1 cellular context compared by ENCODE assay signal in genomic region chr16:52573365-52574104, GRCh38.
TF ChIP-seq lines count a peak whose summit lies in the region.

No MANE protein-coding gene starts in this region.

TF ChIP-seq in HepG2, 621 proteins besides CTCF, POLR2A, EP300 and RAD21 (continued from another document and continues in another):
- TF ChIP-seq, protein P1, sequence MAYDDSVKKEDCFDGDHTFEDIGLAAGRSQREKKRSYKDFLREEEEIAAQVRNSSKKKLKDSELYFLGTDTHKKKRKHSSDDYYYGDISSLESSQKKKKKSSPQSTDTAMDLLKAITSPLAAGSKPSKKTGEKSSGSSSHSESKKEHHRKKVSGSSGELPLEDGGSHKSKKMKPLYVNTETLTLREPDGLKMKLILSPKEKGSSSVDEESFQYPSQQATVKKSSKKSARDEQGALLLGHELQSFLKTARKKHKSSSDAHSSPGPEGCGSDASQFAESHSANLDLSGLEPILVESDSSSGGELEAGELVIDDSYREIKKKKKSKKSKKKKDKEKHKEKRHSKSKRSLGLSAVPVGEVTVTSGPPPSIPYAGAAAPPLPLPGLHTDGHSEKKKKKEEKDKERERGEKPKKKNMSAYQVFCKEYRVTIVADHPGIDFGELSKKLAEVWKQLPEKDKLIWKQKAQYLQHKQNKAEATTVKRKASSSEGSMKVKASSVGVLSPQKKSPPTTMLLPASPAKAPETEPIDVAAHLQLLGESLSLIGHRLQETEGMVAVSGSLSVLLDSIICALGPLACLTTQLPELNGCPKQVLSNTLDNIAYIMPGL (CRISPR knock-in tag; IDR thresholded peaks at IDR 0.05; ENCODE audit: borderline replicate concordance in 1 of 2, low read depth in 1 of 2): peak; percentile 35 to 55; a peak in 3 of 4 replicates
- TF ChIP-seq, protein P2, sequence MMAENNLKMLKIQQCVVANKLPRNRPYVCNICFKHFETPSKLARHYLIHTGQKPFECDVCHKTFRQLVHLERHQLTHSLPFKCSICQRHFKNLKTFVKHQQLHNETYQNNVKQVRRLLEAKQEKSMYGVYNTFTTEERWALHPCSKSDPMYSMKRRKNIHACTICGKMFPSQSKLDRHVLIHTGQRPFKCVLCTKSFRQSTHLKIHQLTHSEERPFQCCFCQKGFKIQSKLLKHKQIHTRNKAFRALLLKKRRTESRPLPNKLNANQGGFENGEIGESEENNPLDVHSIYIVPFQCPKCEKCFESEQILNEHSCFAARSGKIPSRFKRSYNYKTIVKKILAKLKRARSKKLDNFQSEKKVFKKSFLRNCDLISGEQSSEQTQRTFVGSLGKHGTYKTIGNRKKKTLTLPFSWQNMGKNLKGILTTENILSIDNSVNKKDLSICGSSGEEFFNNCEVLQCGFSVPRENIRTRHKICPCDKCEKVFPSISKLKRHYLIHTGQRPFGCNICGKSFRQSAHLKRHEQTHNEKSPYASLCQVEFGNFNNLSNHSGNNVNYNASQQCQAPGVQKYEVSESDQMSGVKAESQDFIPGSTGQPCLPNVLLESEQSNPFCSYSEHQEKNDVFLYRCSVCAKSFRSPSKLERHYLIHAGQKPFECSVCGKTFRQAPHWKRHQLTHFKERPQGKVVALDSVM (CRISPR knock-in tag; IDR thresholded peaks at IDR 0.05): no peak
- TF ChIP-seq ZNF776 (CRISPR knock-in tag; IDR thresholded peaks at IDR 0.05): no peak; the same call in 1 of the 2 replicates
- TF ChIP-seq MEIS2 (CRISPR knock-in tag; IDR thresholded peaks at IDR 0.05): peak; percentile 90
- TF ChIP-seq SRY (CRISPR knock-in tag; IDR thresholded peaks at IDR 0.05): no peak
- no peak for TF ChIP-seq XBP1 (CRISPR knock-in tag; IDR thresholded peaks at IDR 0.05)
- TF ChIP-seq GZF1 (CRISPR knock-in tag; IDR thresholded peaks at IDR 0.05): 0 out of 2 replicates have a peak, but pooled peaks have one; percentile 66
- TF ChIP-seq FOSL1 (CRISPR knock-in tag; IDR thresholded peaks at IDR 0.05; ENCODE audit: borderline replicate concordance): no peak
- TF ChIP-seq ZNF615 (CRISPR knock-in tag; IDR thresholded peaks at IDR 0.05; ENCODE audit: borderline replicate concordance): no peak
- TF ChIP-seq MTA3 (CRISPR knock-in tag; IDR thresholded peaks at IDR 0.05): no peak
- no peak for TF ChIP-seq IRX3 (CRISPR knock-in tag; IDR thresholded peaks at IDR 0.05; ENCODE audit: borderline replicate concordance, low read depth)
- no peak; the same call in 1 of the 2 replicates for TF ChIP-seq NR2F2 (IDR thresholded peaks at IDR 0.05; ENCODE audit: borderline replicate concordance, low read depth)
- no peak for TF ChIP-seq ZNF121 (CRISPR knock-in tag; IDR thresholded peaks at IDR 0.05)
- TF ChIP-seq SIX1 (CRISPR knock-in tag; IDR thresholded peaks at IDR 0.05; ENCODE audit: borderline replicate concordance): peak; percentile 61; the same call in 1 of the 2 replicates
- TF ChIP-seq, protein P3, sequence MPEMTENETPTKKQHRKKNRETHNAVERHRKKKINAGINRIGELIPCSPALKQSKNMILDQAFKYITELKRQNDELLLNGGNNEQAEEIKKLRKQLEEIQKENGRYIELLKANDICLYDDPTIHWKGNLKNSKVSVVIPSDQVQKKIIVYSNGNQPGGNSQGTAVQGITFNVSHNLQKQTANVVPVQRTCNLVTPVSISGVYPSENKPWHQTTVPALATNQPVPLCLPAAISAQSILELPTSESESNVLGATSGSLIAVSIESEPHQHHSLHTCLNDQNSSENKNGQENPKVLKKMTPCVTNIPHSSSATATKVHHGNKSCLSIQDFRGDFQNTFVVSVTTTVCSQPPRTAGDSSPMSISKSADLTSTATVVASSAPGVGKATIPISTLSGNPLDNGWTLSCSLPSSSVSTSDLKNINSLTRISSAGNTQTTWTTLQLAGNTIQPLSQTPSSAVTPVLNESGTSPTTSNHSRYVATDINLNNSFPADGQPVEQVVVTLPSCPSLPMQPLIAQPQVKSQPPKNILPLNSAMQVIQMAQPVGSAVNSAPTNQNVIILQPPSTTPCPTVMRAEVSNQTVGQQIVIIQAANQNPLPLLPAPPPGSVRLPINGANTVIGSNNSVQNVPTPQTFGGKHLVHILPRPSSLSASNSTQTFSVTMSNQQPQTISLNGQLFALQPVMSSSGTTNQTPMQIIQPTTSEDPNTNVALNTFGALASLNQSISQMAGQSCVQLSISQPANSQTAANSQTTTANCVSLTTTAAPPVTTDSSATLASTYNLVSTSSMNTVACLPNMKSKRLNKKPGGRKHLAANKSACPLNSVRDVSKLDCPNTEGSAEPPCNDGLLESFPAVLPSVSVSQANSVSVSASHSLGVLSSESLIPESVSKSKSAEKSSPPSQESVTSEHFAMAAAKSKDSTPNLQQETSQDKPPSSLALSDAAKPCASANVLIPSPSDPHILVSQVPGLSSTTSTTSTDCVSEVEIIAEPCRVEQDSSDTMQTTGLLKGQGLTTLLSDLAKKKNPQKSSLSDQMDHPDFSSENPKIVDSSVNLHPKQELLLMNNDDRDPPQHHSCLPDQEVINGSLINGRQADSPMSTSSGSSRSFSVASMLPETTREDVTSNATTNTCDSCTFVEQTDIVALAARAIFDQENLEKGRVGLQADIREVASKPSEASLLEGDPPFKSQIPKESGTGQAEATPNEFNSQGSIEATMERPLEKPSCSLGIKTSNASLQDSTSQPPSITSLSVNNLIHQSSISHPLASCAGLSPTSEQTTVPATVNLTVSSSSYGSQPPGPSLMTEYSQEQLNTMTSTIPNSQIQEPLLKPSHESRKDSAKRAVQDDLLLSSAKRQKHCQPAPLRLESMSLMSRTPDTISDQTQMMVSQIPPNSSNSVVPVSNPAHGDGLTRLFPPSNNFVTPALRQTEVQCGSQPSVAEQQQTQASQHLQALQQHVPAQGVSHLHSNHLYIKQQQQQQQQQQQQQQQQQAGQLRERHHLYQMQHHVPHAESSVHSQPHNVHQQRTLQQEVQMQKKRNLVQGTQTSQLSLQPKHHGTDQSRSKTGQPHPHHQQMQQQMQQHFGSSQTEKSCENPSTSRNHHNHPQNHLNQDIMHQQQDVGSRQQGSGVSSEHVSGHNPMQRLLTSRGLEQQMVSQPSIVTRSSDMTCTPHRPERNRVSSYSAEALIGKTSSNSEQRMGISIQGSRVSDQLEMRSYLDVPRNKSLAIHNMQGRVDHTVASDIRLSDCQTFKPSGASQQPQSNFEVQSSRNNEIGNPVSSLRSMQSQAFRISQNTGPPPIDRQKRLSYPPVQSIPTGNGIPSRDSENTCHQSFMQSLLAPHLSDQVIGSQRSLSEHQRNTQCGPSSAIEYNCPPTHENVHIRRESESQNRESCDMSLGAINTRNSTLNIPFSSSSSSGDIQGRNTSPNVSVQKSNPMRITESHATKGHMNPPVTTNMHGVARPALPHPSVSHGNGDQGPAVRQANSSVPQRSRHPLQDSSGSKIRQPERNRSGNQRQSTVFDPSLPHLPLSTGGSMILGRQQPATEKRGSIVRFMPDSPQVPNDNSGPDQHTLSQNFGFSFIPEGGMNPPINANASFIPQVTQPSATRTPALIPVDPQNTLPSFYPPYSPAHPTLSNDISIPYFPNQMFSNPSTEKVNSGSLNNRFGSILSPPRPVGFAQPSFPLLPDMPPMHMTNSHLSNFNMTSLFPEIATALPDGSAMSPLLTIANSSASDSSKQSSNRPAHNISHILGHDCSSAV (CRISPR knock-in tag; IDR thresholded peaks at IDR 0.05; ENCODE audit: borderline replicate concordance): no peak
- TF ChIP-seq FOXC1 (CRISPR knock-in tag; IDR thresholded peaks at IDR 0.05; ENCODE audit: borderline replicate concordance): no peak; the same call in 1 of the 2 replicates
- TF ChIP-seq ZFAT (CRISPR knock-in tag; conservative IDR thresholded peaks at IDR 0.05): no peak
- no peak for TF ChIP-seq RNF2 (conservative IDR thresholded peaks at IDR 0.05; ENCODE audit: low read depth)
- TF ChIP-seq SRF (IDR thresholded peaks at IDR 0.05; ENCODE audit: low read depth, low read length): peak; percentile 49; the same call in 1 of the 2 replicates
- peak; percentile 80 for TF ChIP-seq ERF (CRISPR knock-in tag; IDR thresholded peaks at IDR 0.05)
- TF ChIP-seq, protein P4, sequence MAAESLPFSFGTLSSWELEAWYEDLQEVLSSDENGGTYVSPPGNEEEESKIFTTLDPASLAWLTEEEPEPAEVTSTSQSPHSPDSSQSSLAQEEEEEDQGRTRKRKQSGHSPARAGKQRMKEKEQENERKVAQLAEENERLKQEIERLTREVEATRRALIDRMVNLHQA (CRISPR knock-in tag; IDR thresholded peaks at IDR 0.05): no peak
- no peak for TF ChIP-seq CREB1 (IDR thresholded peaks at IDR 0.05)
- peak; percentile 78 for TF ChIP-seq CREB1 (CRISPR knock-in tag; IDR thresholded peaks at IDR 0.05)
- TF ChIP-seq RFXANK (CRISPR knock-in tag; IDR thresholded peaks at IDR 0.05): 0 out of 2 replicates have a peak, but pooled peaks have one; percentile 20
- peak; percentile 91 for TF ChIP-seq IRF2 (CRISPR knock-in tag; IDR thresholded peaks at IDR 0.05)
- TF ChIP-seq, protein P5, sequence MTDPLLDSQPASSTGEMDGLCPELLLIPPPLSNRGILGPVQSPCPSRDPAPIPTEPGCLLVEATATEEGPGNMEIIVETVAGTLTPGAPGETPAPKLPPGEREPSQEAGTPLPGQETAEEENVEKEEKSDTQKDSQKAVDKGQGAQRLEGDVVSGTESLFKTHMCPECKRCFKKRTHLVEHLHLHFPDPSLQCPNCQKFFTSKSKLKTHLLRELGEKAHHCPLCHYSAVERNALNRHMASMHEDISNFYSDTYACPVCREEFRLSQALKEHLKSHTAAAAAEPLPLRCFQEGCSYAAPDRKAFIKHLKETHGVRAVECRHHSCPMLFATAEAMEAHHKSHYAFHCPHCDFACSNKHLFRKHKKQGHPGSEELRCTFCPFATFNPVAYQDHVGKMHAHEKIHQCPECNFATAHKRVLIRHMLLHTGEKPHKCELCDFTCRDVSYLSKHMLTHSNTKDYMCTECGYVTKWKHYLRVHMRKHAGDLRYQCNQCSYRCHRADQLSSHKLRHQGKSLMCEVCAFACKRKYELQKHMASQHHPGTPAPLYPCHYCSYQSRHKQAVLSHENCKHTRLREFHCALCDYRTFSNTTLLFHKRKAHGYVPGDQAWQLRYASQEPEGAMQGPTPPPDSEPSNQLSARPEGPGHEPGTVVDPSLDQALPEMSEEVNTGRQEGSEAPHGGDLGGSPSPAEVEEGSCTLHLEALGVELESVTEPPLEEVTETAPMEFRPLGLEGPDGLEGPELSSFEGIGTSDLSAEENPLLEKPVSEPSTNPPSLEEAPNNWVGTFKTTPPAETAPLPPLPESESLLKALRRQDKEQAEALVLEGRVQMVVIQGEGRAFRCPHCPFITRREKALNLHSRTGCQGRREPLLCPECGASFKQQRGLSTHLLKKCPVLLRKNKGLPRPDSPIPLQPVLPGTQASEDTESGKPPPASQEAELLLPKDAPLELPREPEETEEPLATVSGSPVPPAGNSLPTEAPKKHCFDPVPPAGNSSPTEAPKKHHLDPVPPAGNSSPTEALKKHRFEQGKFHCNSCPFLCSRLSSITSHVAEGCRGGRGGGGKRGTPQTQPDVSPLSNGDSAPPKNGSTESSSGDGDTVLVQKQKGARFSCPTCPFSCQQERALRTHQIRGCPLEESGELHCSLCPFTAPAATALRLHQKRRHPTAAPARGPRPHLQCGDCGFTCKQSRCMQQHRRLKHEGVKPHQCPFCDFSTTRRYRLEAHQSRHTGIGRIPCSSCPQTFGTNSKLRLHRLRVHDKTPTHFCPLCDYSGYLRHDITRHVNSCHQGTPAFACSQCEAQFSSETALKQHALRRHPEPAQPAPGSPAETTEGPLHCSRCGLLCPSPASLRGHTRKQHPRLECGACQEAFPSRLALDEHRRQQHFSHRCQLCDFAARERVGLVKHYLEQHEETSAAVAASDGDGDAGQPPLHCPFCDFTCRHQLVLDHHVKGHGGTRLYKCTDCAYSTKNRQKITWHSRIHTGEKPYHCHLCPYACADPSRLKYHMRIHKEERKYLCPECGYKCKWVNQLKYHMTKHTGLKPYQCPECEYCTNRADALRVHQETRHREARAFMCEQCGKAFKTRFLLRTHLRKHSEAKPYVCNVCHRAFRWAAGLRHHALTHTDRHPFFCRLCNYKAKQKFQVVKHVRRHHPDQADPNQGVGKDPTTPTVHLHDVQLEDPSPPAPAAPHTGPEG (CRISPR knock-in tag; IDR thresholded peaks at IDR 0.05): no peak
- no peak for TF ChIP-seq PAWR (CRISPR knock-in tag; IDR thresholded peaks at IDR 0.05; ENCODE audit: borderline replicate concordance)
- TF ChIP-seq DRAP1 (CRISPR knock-in tag; IDR thresholded peaks at IDR 0.05): peak; percentile 95
- TF ChIP-seq ZBTB1 (CRISPR knock-in tag; IDR thresholded peaks at IDR 0.05; ENCODE audit: borderline replicate concordance): no peak
- peak; percentile 95; the same call in 1 of the 2 replicates for TF ChIP-seq ZSCAN5A (CRISPR knock-in tag; IDR thresholded peaks at IDR 0.05; ENCODE audit: borderline replicate concordance)
- TF ChIP-seq TCF7 (IDR thresholded peaks at IDR 0.05; ENCODE audit: low read depth): peak; percentile 60; the same call in 1 of the 2 replicates
- TF ChIP-seq, protein P6, sequence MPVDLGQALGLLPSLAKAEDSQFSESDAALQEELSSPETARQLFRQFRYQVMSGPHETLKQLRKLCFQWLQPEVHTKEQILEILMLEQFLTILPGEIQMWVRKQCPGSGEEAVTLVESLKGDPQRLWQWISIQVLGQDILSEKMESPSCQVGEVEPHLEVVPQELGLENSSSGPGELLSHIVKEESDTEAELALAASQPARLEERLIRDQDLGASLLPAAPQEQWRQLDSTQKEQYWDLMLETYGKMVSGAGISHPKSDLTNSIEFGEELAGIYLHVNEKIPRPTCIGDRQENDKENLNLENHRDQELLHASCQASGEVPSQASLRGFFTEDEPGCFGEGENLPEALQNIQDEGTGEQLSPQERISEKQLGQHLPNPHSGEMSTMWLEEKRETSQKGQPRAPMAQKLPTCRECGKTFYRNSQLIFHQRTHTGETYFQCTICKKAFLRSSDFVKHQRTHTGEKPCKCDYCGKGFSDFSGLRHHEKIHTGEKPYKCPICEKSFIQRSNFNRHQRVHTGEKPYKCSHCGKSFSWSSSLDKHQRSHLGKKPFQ (CRISPR knock-in tag; IDR thresholded peaks at IDR 0.05; ENCODE audit: insufficient replicate concordance): no peak
- peak; percentile 64; the same call in 1 of the 2 replicates for TF ChIP-seq CCDC6 (CRISPR knock-in tag; IDR thresholded peaks at IDR 0.05)
- peak; percentile 97; the same call in 1 of the 2 replicates for TF ChIP-seq ZKSCAN8 (CRISPR knock-in tag; IDR thresholded peaks at IDR 0.05; ENCODE audit: borderline replicate concordance)
- no peak for TF ChIP-seq HMGA1 (CRISPR knock-in tag; conservative IDR thresholded peaks at IDR 0.05)
- TF ChIP-seq ZNF7 (CRISPR knock-in tag; IDR thresholded peaks at IDR 0.05): no peak
- no peak for TF ChIP-seq KLF15 (CRISPR knock-in tag; IDR thresholded peaks at IDR 0.05; ENCODE audit: borderline replicate concordance)
- TF ChIP-seq HOXA3 (CRISPR knock-in tag; IDR thresholded peaks at IDR 0.05): peak; percentile 59; the same call in 1 of the 2 replicates
